In genomic region chr1:55428944-55429931, GRCh38 we compare ENCODE assay signal across 9 cellular contexts.
DNase-seq lines count a peak whose midpoint lies in the region; ATAC-seq and TF ChIP-seq lines count a peak whose summit lies in the region.
"Had no signal": no experiment of that assay in that cellular context is flagged by ENCODE, and none has a peak within 500 bp of the region (broad histone marks: within the 10 kb centered on the region; RNA-seq: fewer than 3 reads in every experiment).

No MANE protein-coding gene starts in this region.

- no peaks in the 10 kb centered on the region for H4K20me1 ChIP-seq in smooth muscle cell (ENCODE audit: low read depth)

- H3K27me3 ChIP-seq in adipocyte (replicated peaks; ENCODE audit: control insufficient read depth, insufficient read depth, low read length) (no peaks in the 10 kb centered on the region), smooth muscle cell (ENCODE audit: low read depth) (no peaks in the 10 kb centered on the region), H7 (ENCODE audit: control insufficient read depth, insufficient read depth, low read length) (no peaks in the 10 kb centered on the region)

- intact Hi-C loops in left ventricle myocardium superior (cut with micrococcal nuclease) = no loop called here

- H3K9ac ChIP-seq in adipocyte (ENCODE audit: low read length) = peak overlapping the region; percentile 67
- H3K9ac ChIP-seq in smooth muscle cell (ENCODE audit: low read depth) = peak overlapping the region; percentile 19
- H3K9ac ChIP-seq: KMS-11 had no signal

- peak; percentile 74 for DNase-seq in GOT3 (lab: John Stamatoyannopoulos, UW)
- DNase-seq in adipocyte (ENCODE audit: low read depth) = peak; percentile 90
- DNase-seq in left ventricle myocardium superior = peak; percentile 34
- no peak for DNase-seq in smooth muscle cell (lab: John Stamatoyannopoulos, UW; ENCODE audit: unreplicated experiment)
- DNase-seq in mesenteric fat pad (ENCODE audit: low spot score) = no peak
- no peak for DNase-seq in H7
- no peak for DNase-seq in KBM-7

- H3K27ac ChIP-seq in smooth muscle cell (ENCODE audit: low read depth) = peak overlapping the region; percentile 83
- H3K27ac ChIP-seq: KMS-11 had no signal

- H3K4me3 ChIP-seq in adipocyte (ENCODE audit: low read length) (peak overlapping the region; percentile 53), smooth muscle cell (no peak overlapping the region), H7 (ENCODE audit: insufficient read depth, low read depth, low read length) (no peak overlapping the region)

- no peak overlapping the region for H2AFZ ChIP-seq in smooth muscle cell (ENCODE audit: low read depth)

- peak overlapping the region; percentile 63 for H3K4me2 ChIP-seq in smooth muscle cell
- H3K4me2 ChIP-seq: KMS-11 had no signal

- peaks cover 9% of the 10 kb centered on the region for H3K9me3 ChIP-seq in adipocyte (ENCODE audit: control insufficient read depth, low read length)
- no peaks in the 10 kb centered on the region for H3K9me3 ChIP-seq in smooth muscle cell (replicated peaks; ENCODE audit: low read depth)

- in situ Hi-C loops in KBM-7 (cut with MboI; ENCODE audit: low pct_unique_long_range_greater_than_20kb, low sequenced_read_pairs) = no loop called here

- no peaks in the 10 kb centered on the region for H3K36me3 ChIP-seq in adipocyte (ENCODE audit: control insufficient read depth, insufficient read depth, low read length, severe bottlenecking)
- H3K36me3 ChIP-seq in smooth muscle cell (ENCODE audit: low read depth) = no peaks in the 10 kb centered on the region
- H3K36me3 ChIP-seq in H7 (replicated peaks; ENCODE audit: control insufficient read depth, insufficient read depth, low read length) = no peaks in the 10 kb centered on the region

- H3K4me1 ChIP-seq in adipocyte (ENCODE audit: control insufficient read depth, insufficient read depth, low read length) (peaks cover 22% of the 10 kb centered on the region), smooth muscle cell (ENCODE audit: low read depth) (no peaks in the 10 kb centered on the region)

- H3K79me2 ChIP-seq in smooth muscle cell (ENCODE audit: low read depth) = no peaks in the 10 kb centered on the region

- WGBS in smooth muscle cell (ENCODE audit: low lambda C conversion rate) = 21% methylated on average over 9 of the region's 9 CpGs

- no peak for TF ChIP-seq CTCF in smooth muscle cell (IDR thresholded peaks at IDR 0.05; ENCODE audit: borderline replicate concordance, insufficient read depth, poor library complexity, severe bottlenecking)

- peak; percentile 87 for ATAC-seq in left ventricle myocardium superior
- no peak for ATAC-seq in GM18873 (IDR thresholded peaks at IDR 0.05; ENCODE audit: low FRiP score, unreplicated experiment)

- peaks cover 17% of the 10 kb centered on the region for H3F3A ChIP-seq in smooth muscle cell (ENCODE audit: low read depth)

Comparison
In these comparisons a context has a peak if more than half of its experiments do, and no peak if none do; other contexts are left out.
1. DNase-seq: peak in GOT3 (single experiment), adipocyte (single experiment) and left ventricle myocardium superior (single experiment); none in smooth muscle cell (single experiment), mesenteric fat pad (single experiment), H7 (single experiment) and KBM-7 (single experiment).